7 cellular contexts compared by ENCODE assay signal in genomic region chr16:19148189-19148588, GRCh38. TPM values are rescaled to one million over a fixed set of nuclear protein-coding genes. Genes with fewer than 3 reads are reported as not detected.
"Had no signal": no experiment of that assay in that cellular context is flagged by ENCODE, and none has a peak within 500 bp of the region (broad histone marks: within the 10 kb centered on the region; RNA-seq: fewer than 3 reads in every experiment).

No MANE protein-coding gene starts in this region.

- H3K4me2 ChIP-seq: KMS-11 had no signal

- H3K27ac ChIP-seq: HL-60, KMS-11 had no signal

- H3K9ac ChIP-seq: KMS-11 had no signal

- DNase-seq: IMR-90, KBM-7, KG1 had no signal

- FAIRE-seq: HTR-8/SVneo had no signal

- ATAC-seq: HepG2 had no signal

RNA-seq across cellular contexts. Expression of gene SYT17, which starts 19.9 kb away (rescaled TPM):
- total RNA-seq: HepG2, IMR-90 had no signal
- polyA plus RNA-seq: IMR-90 had no signal
